ENCODE assay signal across 23 cellular contexts in the genomic region with DNA sequence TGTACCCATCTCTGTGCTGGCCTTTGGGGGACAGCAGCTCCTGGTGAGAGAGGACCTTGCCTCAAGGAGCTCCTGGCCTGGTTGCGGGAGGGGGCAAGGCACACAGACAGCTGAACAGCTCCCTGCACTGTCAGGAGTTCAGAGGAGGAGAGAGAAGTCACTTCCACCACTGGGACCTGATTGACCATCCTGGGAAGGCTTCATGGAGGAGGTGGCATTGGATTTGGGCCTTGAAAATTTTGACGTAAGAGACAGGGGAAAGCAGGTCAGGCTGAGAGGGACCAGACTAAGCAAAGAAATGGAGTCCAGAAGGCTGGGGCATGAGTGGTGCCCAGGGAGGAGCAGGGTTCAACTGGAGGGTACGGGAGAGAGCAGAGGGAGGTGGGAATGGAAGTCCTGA.
"Had no signal": no experiment of that assay in that cellular context is flagged by ENCODE, and none has a peak within 500 bp of the region (broad histone marks: within the 10 kb centered on the region; RNA-seq: fewer than 3 reads in every experiment).

No MANE protein-coding gene starts in this region.

- H3K79me2 ChIP-seq: hepatocyte, parathyroid adenoma had no signal

- DNase-seq: colonic mucosa; dermis blood vessel endothelial cell; erythroblast; foreskin keratinocyte; head of caudate nucleus; kidney; left colon; mesendoderm; naive B cell; occipital lobe; psoas muscle; retina; sigmoid colon; stimulated activated CD4-positive, alpha-beta T cell treated with anti-CD3 and anti-CD28 coated beads, Interleukin-2, amount 100 ng/mL, for 24 hours; stimulated activated CD4-positive, alpha-beta T cell treated with anti-CD3 and anti-CD28 coated beads, Interleukin-4, amount 100 ng/mL, for 4 hours; stimulated activated naive B cell treated with anti-CD40 and anti-IgM and Interleukin-4, amounts not matched to agents 10 μg/mL and 1 μg/mL and 100 μg/mL, for 72 hours; stimulated activated naive CD8-positive, alpha-beta T cell treated with anti-CD3 and anti-CD28 coated beads, Interleukin-15, amount 100 ng/mL, for 72 hours; testis; transverse colon had no signal

- H3K9me3 ChIP-seq: colonic mucosa, psoas muscle, sigmoid colon, testis, transverse colon had no signal

- H3K4me1 ChIP-seq: foreskin keratinocyte, parathyroid adenoma, testis had no signal

- H3K9ac ChIP-seq: parathyroid adenoma had no signal

- H3K27me3 ChIP-seq: colonic mucosa, hepatocyte, sigmoid colon, testis, transverse colon had no signal

- H3K36me3 Mint-ChIP-seq: naive B cell; stimulated activated naive B cell treated with anti-CD40 and anti-IgM and Interleukin-4, amounts not matched to agents 10 μg/mL and 1 μg/mL and 100 μg/mL, for 72 hours had no signal

- H3K4me3 ChIP-seq: colonic mucosa, hepatocyte, psoas muscle, sigmoid colon, skin epidermis, testis, transverse colon had no signal

- ATAC-seq: foreskin keratinocyte; left colon; stimulated activated naive B cell treated with anti-CD40 and anti-IgM and Interleukin-4, amounts not matched to agents 10 μg/mL and 1 μg/mL and 100 μg/mL, for 72 hours; stimulated activated naive CD8-positive, alpha-beta T cell treated with anti-CD3 and anti-CD28 coated beads, Interleukin-15, amount 100 ng/mL, for 72 hours had no signal

- H2AFZ ChIP-seq: hepatocyte, parathyroid adenoma had no signal

- H3K9me3 Mint-ChIP-seq: naive B cell; stimulated activated naive B cell treated with anti-CD40 and anti-IgM and Interleukin-4, amounts not matched to agents 10 μg/mL and 1 μg/mL and 100 μg/mL, for 72 hours; stimulated activated naive CD8-positive, alpha-beta T cell treated with anti-CD3 and anti-CD28 coated beads, Interleukin-15, amount 100 ng/mL, for 72 hours had no signal

- H3K27ac Mint-ChIP-seq: stimulated activated naive B cell treated with anti-CD40 and anti-IgM and Interleukin-4, amounts not matched to agents 10 μg/mL and 1 μg/mL and 100 μg/mL, for 72 hours had no signal

- H3K4me2 ChIP-seq: hepatocyte had no signal

- H3K36me3 ChIP-seq: colonic mucosa, sigmoid colon, transverse colon had no signal

- FAIRE-seq: endothelial cell of umbilical vein, kidney had no signal

- H3K4me3 Mint-ChIP-seq: naive B cell; stimulated activated naive B cell treated with anti-CD40 and anti-IgM and Interleukin-4, amounts not matched to agents 10 μg/mL and 1 μg/mL and 100 μg/mL, for 72 hours; stimulated activated naive CD8-positive, alpha-beta T cell treated with anti-CD3 and anti-CD28 coated beads, Interleukin-15, amount 100 ng/mL, for 72 hours had no signal

- H3K27ac ChIP-seq: colonic mucosa, foreskin keratinocyte, hepatocyte, parathyroid adenoma, skin epidermis, testis, transverse colon had no signal
